In the genomic region with DNA sequence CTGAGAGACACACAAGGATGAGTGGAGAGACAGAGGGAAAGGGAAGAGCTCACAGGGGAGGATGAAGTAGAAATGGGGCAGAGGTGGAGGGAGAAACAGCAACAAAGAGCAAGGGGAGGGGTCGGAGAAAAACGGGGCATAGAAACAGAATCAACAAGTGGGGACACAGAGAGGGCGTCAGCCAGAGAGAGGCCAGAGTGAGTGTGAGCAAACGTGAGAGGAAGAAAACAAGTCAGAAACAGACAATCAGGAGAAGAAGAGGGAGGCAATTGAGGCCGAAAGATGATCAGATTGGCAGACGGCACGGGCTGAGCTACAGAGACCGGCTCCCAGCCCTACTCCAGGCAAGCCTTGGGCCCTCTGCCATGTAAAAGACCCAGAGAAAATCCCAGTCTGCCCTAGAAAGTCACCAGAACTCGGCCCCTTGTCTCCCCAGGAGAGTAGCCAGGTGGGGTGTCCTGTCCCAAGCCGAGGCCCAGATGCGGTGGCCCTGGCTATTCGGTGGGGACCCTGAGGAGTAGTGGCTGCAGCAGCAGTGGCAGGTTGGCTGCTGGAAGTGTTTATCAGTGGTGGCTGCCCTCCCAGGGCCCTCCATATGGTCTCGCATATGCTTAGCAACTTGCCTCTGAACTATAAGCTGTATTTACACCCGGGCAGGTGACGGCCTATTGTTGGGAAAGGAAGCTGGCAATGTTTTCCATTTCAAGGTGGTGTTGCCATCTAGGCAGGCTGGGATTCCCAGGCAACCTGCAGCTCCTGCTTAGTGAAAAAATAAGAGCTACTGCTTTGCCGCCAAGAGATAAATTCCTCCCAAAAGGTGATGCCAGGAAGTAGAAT, we compare ENCODE assay signal across 20 cellular contexts. TPM values are rescaled to one million over a fixed set of nuclear protein-coding genes. Genes with fewer than 3 reads are reported as not detected.
DNase-seq lines count a peak whose midpoint lies in the region; ATAC-seq and TF ChIP-seq lines count a peak whose summit lies in the region.
"Had no signal": no experiment of that assay in that cellular context is flagged by ENCODE, and none has a peak within 500 bp of the region (broad histone marks: within the 10 kb centered on the region; RNA-seq: fewer than 3 reads in every experiment).

No MANE protein-coding gene starts in this region.

- H3K27me3 ChIP-seq in cardiac muscle cell, result no peaks in the 10 kb centered on the region
- no peaks in the 10 kb centered on the region for H3K27me3 ChIP-seq in hepatocyte
- peaks cover 17% of the 10 kb centered on the region for H3K27me3 ChIP-seq in GM23248 (replicated peaks; ENCODE audit: insufficient read depth)
- H3K27me3 ChIP-seq: right lobe of liver had no signal

- DNase-seq in cardiac muscle cell (ENCODE audit: low read depth in 1 of 2, low spot score in 1 of 2), result no peak
- no peak for DNase-seq in Right ventricle myocardium inferior (ENCODE audit: missing footprints)
- peak; percentile 2 for DNase-seq in NCI-H748 treated with DMSO at 0.1 percent for 48 hours (lab: John Stamatoyannopoulos, UW)
- DNase-seq in hepatocyte (ENCODE audit: low spot score), result no peak
- DNase-seq in type B pancreatic cell (ENCODE audit: extremely low spot score, unreplicated experiment), result no peak
- DNase-seq in GM23248, result no peak
- no peak for DNase-seq in occipital lobe (lab: John Stamatoyannopoulos, UW)
- DNase-seq: ACHN; activated CD4-positive, alpha-beta T cell treated with anti-CD3 and anti-CD28 coated beads for 4 hours; activated CD8-positive, alpha-beta memory T cell treated with anti-CD3 and anti-CD28 coated beads, Interleukin-2, amount 50 U/mL, for 48 hours; activated naive CD4-positive, alpha-beta T cell treated with anti-CD3 and anti-CD28 coated beads, Interleukin-2, amount 10 ng/mL, durations not matched to agents 7 days and 5 days; GDM1; immature natural killer cell; Karpas-422; right lobe of liver; SHP77 treated with DMSO at 0.1 percent for 48 hours; stimulated activated CD4-positive, alpha-beta T cell treated with anti-CD3 and anti-CD28 coated beads, Interleukin-1b, Interleukin-23, amount 100 ng/mL, for 48 hours had no signal

- H3K9me2 ChIP-seq in hepatocyte (replicated peaks; ENCODE audit: insufficient read depth), result no peaks in the 10 kb centered on the region
- H3K9me2 ChIP-seq in GM23248 (ENCODE audit: insufficient read depth), result no peaks in the 10 kb centered on the region

- in situ Hi-C loops in GM23248 (cut with MboI), result no loop called here

- H3K9me3 ChIP-seq in cardiac muscle cell (ENCODE audit: low read depth) (no peaks in the 10 kb centered on the region), hepatocyte (ENCODE audit: low read depth) (no peaks in the 10 kb centered on the region), GM23248 (ENCODE audit: low read depth) (no peaks in the 10 kb centered on the region)
- H3K9me3 ChIP-seq: right lobe of liver had no signal

- WGBS in hepatocyte (ENCODE audit: low lambda C conversion rate, missing lambda C conversion rate), result 63% methylated on average over 16 of the region's 16 CpGs
- WGBS in GM23248 (ENCODE audit: low coverage in 1 of 2, low lambda C conversion rate in 2 of 2, missing lambda C conversion rate in 2 of 2), 2 experiments, result 62 to 73% methylated on average over 15 to 16 of the region's 16 CpGs

- H3K36me3 Mint-ChIP-seq in type B pancreatic cell, result no peaks in the 10 kb centered on the region
- H3K36me3 Mint-ChIP-seq: immature natural killer cell; natural killer cell treated with Interleukin-12 subunit alpha and Interleukin-12 subunit beta and Interleukin-15 and Interleukin-18, amount 100 ng/mL, for 72 hours had no signal

- H3K27ac Mint-ChIP-seq in type B pancreatic cell, result peak overlapping the region; percentile 22
- H3K27ac Mint-ChIP-seq: activated naive CD4-positive, alpha-beta T cell treated with anti-CD3 and anti-CD28 coated beads, Interleukin-2, amount 10 ng/mL, durations not matched to agents 7 days and 5 days; dendritic cell treated with granulocyte-macrophage colony-stimulating factor and Interleukin-4, amounts not matched to agents 40 ng/mL and 50 ng/mL, for 4 days; immature natural killer cell; natural killer cell treated with Interleukin-12 subunit alpha and Interleukin-12 subunit beta and Interleukin-15 and Interleukin-18, amount 100 ng/mL, for 72 hours had no signal

- H3K4me2 ChIP-seq in hepatocyte (no peak overlapping the region), GM23248 (ENCODE audit: unreplicated experiment) (no peak overlapping the region)

- H3K79me2 ChIP-seq in hepatocyte, result no peaks in the 10 kb centered on the region
- H3K79me2 ChIP-seq in GM23248 (ENCODE audit: insufficient read depth), result no peaks in the 10 kb centered on the region

- intact Hi-C loops in Right ventricle myocardium inferior (cut with DNase I), result no loop called here

- H3K9me3 Mint-ChIP-seq in type B pancreatic cell, result peaks cover 3% of the 10 kb centered on the region
- H3K9me3 Mint-ChIP-seq: immature natural killer cell; natural killer cell treated with Interleukin-12 subunit alpha and Interleukin-12 subunit beta and Interleukin-15 and Interleukin-18, amount 100 ng/mL, for 72 hours had no signal

- peak overlapping the region; percentile 74 for H3K27ac ChIP-seq in cardiac muscle cell
- peak overlapping the region; percentile 15 for H3K27ac ChIP-seq in hepatocyte
- no peak overlapping the region for H3K27ac ChIP-seq in GM23248
- H3K27ac ChIP-seq: right lobe of liver had no signal

- peaks cover 11% of the 10 kb centered on the region for H3K27me3 Mint-ChIP-seq in type B pancreatic cell

- peaks cover 22% of the 10 kb centered on the region for H3K4me1 ChIP-seq in cardiac muscle cell (ENCODE audit: low read depth)
- H3K4me1 ChIP-seq in hepatocyte (ENCODE audit: insufficient read depth), result peaks cover 16% of the 10 kb centered on the region
- H3K4me1 ChIP-seq in GM23248 (ENCODE audit: insufficient read depth), result no peaks in the 10 kb centered on the region

- no peaks in the 10 kb centered on the region for H4K20me1 ChIP-seq in hepatocyte (ENCODE audit: insufficient read depth, poor library complexity, severe bottlenecking)
- H4K20me1 ChIP-seq in GM23248 (ENCODE audit: insufficient read depth), result no peaks in the 10 kb centered on the region

- no peaks in the 10 kb centered on the region for H3K36me3 ChIP-seq in cardiac muscle cell
- no peaks in the 10 kb centered on the region for H3K36me3 ChIP-seq in hepatocyte (replicated peaks; ENCODE audit: insufficient read depth, low read depth)
- no peaks in the 10 kb centered on the region for H3K36me3 ChIP-seq in GM23248 (ENCODE audit: low read depth)
- H3K36me3 ChIP-seq: right lobe of liver had no signal

- H3K4me1 Mint-ChIP-seq in type B pancreatic cell (ENCODE audit: unreplicated experiment), result peaks cover 32% of the 10 kb centered on the region
- H3K4me1 Mint-ChIP-seq: immature natural killer cell had no signal

- ATAC-seq in Right ventricle myocardium inferior (no peak), GM21786 (IDR thresholded peaks at IDR 0.05; ENCODE audit: unreplicated experiment) (no peak)
- ATAC-seq: natural killer cell treated with Interleukin-12 subunit alpha and Interleukin-12 subunit beta and Interleukin-15 and Interleukin-18, amount 100 ng/mL, for 72 hours; right lobe of liver had no signal

- H3K4me3 ChIP-seq in cardiac muscle cell (no peak overlapping the region), hepatocyte (no peak overlapping the region), GM23248 (no peak overlapping the region)
- H3K4me3 ChIP-seq: right lobe of liver had no signal

- H2AFZ ChIP-seq in hepatocyte, result peak overlapping the region; percentile 25
- no peak overlapping the region for H2AFZ ChIP-seq in GM23248

- peak overlapping the region; percentile 10 for H3K4me3 Mint-ChIP-seq in type B pancreatic cell
- H3K4me3 Mint-ChIP-seq: activated naive CD4-positive, alpha-beta T cell treated with anti-CD3 and anti-CD28 coated beads, Interleukin-2, amount 10 ng/mL, durations not matched to agents 7 days and 5 days; dendritic cell treated with granulocyte-macrophage colony-stimulating factor and Interleukin-4, amounts not matched to agents 40 ng/mL and 50 ng/mL, for 4 days; immature natural killer cell; natural killer cell treated with Interleukin-12 subunit alpha and Interleukin-12 subunit beta and Interleukin-15 and Interleukin-18, amount 100 ng/mL, for 72 hours had no signal

- H3F3A ChIP-seq in GM23248 (ENCODE audit: insufficient read depth), result no peaks in the 10 kb centered on the region

- TF ChIP-seq CTCF in cardiac muscle cell (IDR thresholded peaks at IDR 0.05; ENCODE audit: low read depth, low read length) (no peak), hepatocyte (IDR thresholded peaks at IDR 0.05; ENCODE audit: poor library complexity) (no peak), type B pancreatic cell (conservative IDR thresholded peaks at IDR 0.05) (no peak)

- H3K9ac ChIP-seq in GM23248, result no peak overlapping the region

RNA-seq across cellular contexts. Expression of a gene that starts 14.8 kb away (rescaled TPM):
- total RNA-seq in cardiac muscle cell, result 48.1 and 68.6 TPM in 2 replicates
- 82.8 and 122 TPM in 2 replicates for polyA plus RNA-seq in cardiac muscle cell
- total RNA-seq in Right ventricle myocardium inferior, result 115 TPM
- total RNA-seq in hepatocyte, result 9.5 and 12.8 TPM in 2 replicates
- 21.5 and 25.1 TPM in 2 replicates for polyA plus RNA-seq in hepatocyte
- total RNA-seq in type B pancreatic cell (ENCODE audit: low replicate concordance), result 29.0 and 52.8 TPM in 2 replicates
- total RNA-seq in GM23248 (2014; rRNA removed; shearing (Covaris generic)), result 0.54 TPM in 1 of 2 replicates, not detected in the other
- 0.09 and 0.20 TPM in 2 replicates for polyA plus RNA-seq in GM23248 (2016; fragmentation: Nextera tagmentation; extraction: Ambion mirVana)
- 19.7 TPM for total RNA-seq in occipital lobe
